16 cellular contexts compared by ENCODE assay signal in the genomic region with DNA sequence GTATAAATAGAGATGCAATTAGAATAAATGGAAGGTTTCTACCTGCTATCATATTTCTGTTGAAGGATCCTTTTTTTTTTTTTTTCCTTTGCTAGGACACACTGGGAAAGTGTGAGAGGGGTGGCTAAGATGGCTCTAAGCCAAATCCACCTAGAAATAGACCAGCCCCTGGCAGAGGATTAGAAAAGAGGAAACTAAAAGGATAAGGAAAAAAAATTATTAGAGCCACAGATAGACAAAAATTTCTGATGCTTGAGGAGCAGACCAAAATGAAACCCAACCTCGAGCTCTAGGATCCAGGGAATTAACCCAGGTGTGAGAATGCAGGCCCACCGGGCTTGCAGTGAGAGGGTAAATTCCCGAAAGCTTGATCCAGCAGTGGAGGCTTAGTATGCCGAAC.
DNase-seq lines count a peak whose midpoint lies in the region; ATAC-seq and TF ChIP-seq lines count a peak whose summit lies in the region.
"Had no signal": no experiment of that assay in that cellular context is flagged by ENCODE, and none has a peak within 500 bp of the region (broad histone marks: within the 10 kb centered on the region; RNA-seq: fewer than 3 reads in every experiment).

No MANE protein-coding gene starts in this region.

- H3F3A ChIP-seq in smooth muscle cell (ENCODE audit: low read depth), result no peaks in the 10 kb centered on the region

- no peak overlapping the region for H3K4me3 ChIP-seq in smooth muscle cell
- H3K4me3 ChIP-seq: SK-N-MC had no signal

- WGBS in smooth muscle cell (ENCODE audit: low lambda C conversion rate), result 93% methylated on average over 4 of the region's 4 CpGs

- H3K27ac ChIP-seq in smooth muscle cell (ENCODE audit: low read depth), result no peak overlapping the region
- H3K27ac ChIP-seq: SK-N-MC had no signal

- no peaks in the 10 kb centered on the region for H3K4me1 ChIP-seq in smooth muscle cell (ENCODE audit: low read depth)

- H3K36me3 ChIP-seq in smooth muscle cell (ENCODE audit: low read depth), result no peaks in the 10 kb centered on the region

- H3K9me3 ChIP-seq in smooth muscle cell (replicated peaks; ENCODE audit: low read depth), result no peaks in the 10 kb centered on the region

- H3K4me2 ChIP-seq in smooth muscle cell, result no peak overlapping the region

- H2AFZ ChIP-seq in smooth muscle cell (ENCODE audit: low read depth), result no peak overlapping the region

- H3K27me3 ChIP-seq in smooth muscle cell (ENCODE audit: low read depth), result no peaks in the 10 kb centered on the region

- no peaks in the 10 kb centered on the region for H4K20me1 ChIP-seq in smooth muscle cell (ENCODE audit: low read depth)

- H3K79me2 ChIP-seq in smooth muscle cell (ENCODE audit: low read depth), result no peaks in the 10 kb centered on the region

- no peak for TF ChIP-seq CTCF in smooth muscle cell (IDR thresholded peaks at IDR 0.05; ENCODE audit: borderline replicate concordance, insufficient read depth, poor library complexity, severe bottlenecking)

- H3K9ac ChIP-seq in smooth muscle cell (ENCODE audit: low read depth), result no peak overlapping the region

- DNase-seq in DMS79 (lab: John Stamatoyannopoulos, UW) (peak; percentile 20), NCI-H1092 treated with DMSO at 0.1 percent for 48 hours (lab: John Stamatoyannopoulos, UW) (peak; percentile 86), NCI-H2081 (lab: John Stamatoyannopoulos, UW) (peak; percentile 27 to 69), NCI-H82 (lab: John Stamatoyannopoulos, UW) (peak; percentile 68), smooth muscle cell (lab: John Stamatoyannopoulos, UW; ENCODE audit: unreplicated experiment) (no peak)
- DNase-seq: ACHN; CD4-positive, CD25-positive, alpha-beta regulatory T cell; HFFc6; IMR-90; Kasumi-1; NCI-H187; T-cell had no signal

- no peak for ATAC-seq in GM21825 (IDR thresholded peaks at IDR 0.05; ENCODE audit: unreplicated experiment)
- ATAC-seq in GM18502 (IDR thresholded peaks at IDR 0.05; ENCODE audit: poor library complexity, unreplicated experiment), result no peak
- ATAC-seq: Right ventricle myocardium inferior, T-cell had no signal
